Comparison of ENCODE assay signal across 8 cellular contexts in genomic region chr12:84874125-84874824, GRCh38. TPM values are rescaled to one million over a fixed set of nuclear protein-coding genes. Genes with fewer than 3 reads are reported as not detected.
DNase-seq lines count a peak whose midpoint lies in the region; ATAC-seq and TF ChIP-seq lines count a peak whose summit lies in the region.

No MANE protein-coding gene starts in this region.

- no peak overlapping the region for H3K27ac ChIP-seq in right atrium auricular region

- DNase-seq in Caki2 (ENCODE audit: low read depth) (peak; percentile 50), NCI-H2107 treated with DMSO at 0.1 percent for 48 hours (lab: John Stamatoyannopoulos, UW; ENCODE audit: unreplicated experiment) (peak; percentile 66), activated B cell treated with CpG ODN at 0.5 μM for 24 hours (no peak), right atrium auricular region (ENCODE audit: low spot score) (no peak)
- DNase-seq in stimulated activated naive B cell treated with anti-CD40 and anti-IgM and Interleukin-4, amounts not matched to agents 10 μg/mL and 1 μg/mL and 100 μg/mL, for 72 hours: no peak
- no peak for DNase-seq in activated T-cell treated with anti-CD3 and anti-CD28 coated beads, Interleukin-2, amount 50 U/mL, for 48 hours

- H3K27me3 Mint-ChIP-seq in activated B cell treated with CpG ODN at 0.5 μM for 24 hours: peaks cover 1% of the 10 kb centered on the region
- peaks cover 0 to 4% of the 10 kb centered on the region in 2 donors for H3K27me3 Mint-ChIP-seq in stimulated activated naive B cell treated with anti-CD40 and anti-IgM and Interleukin-4, amounts not matched to agents 10 μg/mL and 1 μg/mL and 100 μg/mL, for 72 hours

- H3K4me1 ChIP-seq in right atrium auricular region: no peaks in the 10 kb centered on the region

- TF ChIP-seq CTCF in activated B cell treated with CpG ODN at 0.5 μM for 24 hours (IDR thresholded peaks at IDR 0.05) (no peak), right atrium auricular region (IDR thresholded peaks at IDR 0.05) (peak; percentile 50 to 79)

- no peaks in the 10 kb centered on the region for H3K27me3 ChIP-seq in right atrium auricular region

- no peak overlapping the region for H3K4me3 ChIP-seq in right atrium auricular region

- H3K4me3 Mint-ChIP-seq in activated B cell treated with CpG ODN at 0.5 μM for 24 hours: no peak overlapping the region
- H3K4me3 Mint-ChIP-seq in stimulated activated naive B cell treated with anti-CD40 and anti-IgM and Interleukin-4, amounts not matched to agents 10 μg/mL and 1 μg/mL and 100 μg/mL, for 72 hours: no peak overlapping the region

- H3K36me3 ChIP-seq in right atrium auricular region: no peaks in the 10 kb centered on the region

- POLR2A ChIA-PET in activated B cell treated with CpG ODN at 0.5 μM for 24 hours (lab: Charles Lee): no interaction called here

- intact Hi-C loops in activated B cell treated with CpG ODN at 0.5 μM for 24 hours (cut with micrococcal nuclease): loop anchor here (1.0 to 2.0 kb wide), 4 partner anchors 155 to 999 kb away; no protein-coding TSS in a partner anchor

- H3K9me3 ChIP-seq in right atrium auricular region: no peaks in the 10 kb centered on the region

- H3K27ac Mint-ChIP-seq in activated B cell treated with CpG ODN at 0.5 μM for 24 hours: no peak overlapping the region
- H3K27ac Mint-ChIP-seq in stimulated activated naive B cell treated with anti-CD40 and anti-IgM and Interleukin-4, amounts not matched to agents 10 μg/mL and 1 μg/mL and 100 μg/mL, for 72 hours: no peak overlapping the region

- no peaks in the 10 kb centered on the region for H3K4me1 Mint-ChIP-seq in activated B cell treated with CpG ODN at 0.5 μM for 24 hours
- no peaks in the 10 kb centered on the region for H3K4me1 Mint-ChIP-seq in stimulated activated naive B cell treated with anti-CD40 and anti-IgM and Interleukin-4, amounts not matched to agents 10 μg/mL and 1 μg/mL and 100 μg/mL, for 72 hours

- in situ Hi-C loops in Caki2 (cut with HindIII; ENCODE audit: low pct_unique_long_range_greater_than_20kb, low sequenced_read_pairs): no loop called here

- H3K9me3 Mint-ChIP-seq in activated B cell treated with CpG ODN at 0.5 μM for 24 hours: no peaks in the 10 kb centered on the region
- no peaks in the 10 kb centered on the region for H3K9me3 Mint-ChIP-seq in stimulated activated naive B cell treated with anti-CD40 and anti-IgM and Interleukin-4, amounts not matched to agents 10 μg/mL and 1 μg/mL and 100 μg/mL, for 72 hours

- CTCF ChIA-PET in activated B cell treated with CpG ODN at 0.5 μM for 24 hours (lab: Charles Lee): interaction anchor here (0.8 to 3.9 kb wide), 6 partner anchors 13 to 184 kb away, joined by 3 to 20 read pairs (median 4); no protein-coding TSS in a partner anchor

- H3K36me3 Mint-ChIP-seq in activated B cell treated with CpG ODN at 0.5 μM for 24 hours (ENCODE audit: low read depth): no peaks in the 10 kb centered on the region
- no peaks in the 10 kb centered on the region for H3K36me3 Mint-ChIP-seq in stimulated activated naive B cell treated with anti-CD40 and anti-IgM and Interleukin-4, amounts not matched to agents 10 μg/mL and 1 μg/mL and 100 μg/mL, for 72 hours

- ATAC-seq in GM19035 (IDR thresholded peaks at IDR 0.05; ENCODE audit: unreplicated experiment): peak; percentile 98
- peak; percentile 92 for ATAC-seq in HG03103 (IDR thresholded peaks at IDR 0.05; ENCODE audit: low read depth, unreplicated experiment)
- ATAC-seq in activated B cell treated with CpG ODN at 0.5 μM for 24 hours (ENCODE audit: low read depth): peak; percentile 56
- peak; percentile 75 to 79 for ATAC-seq in stimulated activated naive B cell treated with anti-CD40 and anti-IgM and Interleukin-4, amounts not matched to agents 10 μg/mL and 1 μg/mL and 100 μg/mL, for 72 hours (replicated peaks)

RNA-seq across cellular contexts. Expression of gene SLC6A15, which starts 38.3 kb away (rescaled TPM):
- 6.2 and 6.7 TPM in 2 replicates for total RNA-seq in Caki2 (2014; rRNA removed; shearing (Covaris generic); ENCODE audit: low replicate concordance)
- 0.05 TPM in 1 of 2 replicates, not detected in the other for total RNA-seq in activated B cell treated with CpG ODN at 0.5 μM for 24 hours
- total RNA-seq in right atrium auricular region: not detected

Comparison
In these comparisons a context has a peak if more than half of its experiments do, and no peak if none do; other contexts are left out.
1. DNase-seq: peak in Caki2 (single experiment) and NCI-H2107 treated with DMSO at 0.1 percent for 48 hours (single experiment); none in activated B cell treated with CpG ODN at 0.5 μM for 24 hours (single experiment), right atrium auricular region (single experiment), stimulated activated naive B cell treated with anti-CD40 and anti-IgM and Interleukin-4, amounts not matched to agents 10 μg/mL and 1 μg/mL and 100 μg/mL, for 72 hours (single experiment) and activated T-cell treated with anti-CD3 and anti-CD28 coated beads, Interleukin-2, amount 50 U/mL, for 48 hours (0 of 2).
2. Peak in every context shown above with its lines, with median percentiles within 50 percentile points of each other: ATAC-seq.